Comparison of ENCODE assay signal across 20 cellular contexts in genomic region chr1:68479501-68479900, GRCh38. TPM values are rescaled to one million over a fixed set of nuclear protein-coding genes. Genes with fewer than 3 reads are reported as not detected.
DNase-seq lines count a peak whose midpoint lies in the region; TF ChIP-seq lines count a peak whose summit lies in the region.
"Had no signal": no experiment of that assay in that cellular context is flagged by ENCODE, and none has a peak within 500 bp of the region (broad histone marks: within the 10 kb centered on the region; RNA-seq: fewer than 3 reads in every experiment).

No MANE protein-coding gene starts in this region.

- no peak for TF ChIP-seq CTCF in kidney epithelial cell (IDR thresholded peaks at IDR 0.05; ENCODE audit: insufficient read depth, low read length, poor library complexity, severe bottlenecking)

- in situ Hi-C loops in ACHN (cut with HindIII; ENCODE audit: low pct_ligation_motif_present, low pct_unique_long_range_greater_than_20kb, low sequenced_read_pairs): no loop called here

- H3K27me3 ChIP-seq in kidney epithelial cell (ENCODE audit: control insufficient read depth, insufficient read depth, low read length): no peaks in the 10 kb centered on the region
- H3K27me3 ChIP-seq: BE2C; BLaER1 treated with 17β-estradiol and CSF1 and Interleukin-3, amounts not matched to agents 10 nM and 100 nM had no signal

- DNase-seq in ACHN: peak; percentile 78
- peak; percentile 20 for DNase-seq in HK-2 (ENCODE audit: unreplicated experiment)
- DNase-seq in kidney epithelial cell (ENCODE audit: low read depth): peak; percentile 59
- peak; percentile 13 for DNase-seq in left kidney (ENCODE audit: low read depth, low spot score)
- no peak for DNase-seq in nucleus accumbens (lab: John Stamatoyannopoulos, UW)
- no peak for DNase-seq in islet precursor cell
- no peak for DNase-seq in NCI-H1436 treated with DMSO at 0.1 percent for 48 hours (lab: John Stamatoyannopoulos, UW)
- no peak for DNase-seq in activated CD4-positive, alpha-beta T cell treated with anti-CD3 and anti-CD28 coated beads, Interleukin-2, amount 50 U/mL, for 4 hours
- DNase-seq: AML-193; BE2C; Calu3; CD4-positive, alpha-beta T cell; CD8-positive, alpha-beta memory T cell; DMS53; DMS79 treated with DMSO at 0.1 percent for 48 hours; GF-D8; GOT3; HCEC 1CT had no signal

- H3K4me3 ChIP-seq in kidney epithelial cell (ENCODE audit: low read depth, low read length): no peak overlapping the region
- H3K4me3 ChIP-seq: BLaER1 treated with 17β-estradiol and CSF1 and Interleukin-3, amounts not matched to agents 10 nM and 100 nM had no signal

- peaks cover 2% of the 10 kb centered on the region for H3K36me3 ChIP-seq in kidney epithelial cell (ENCODE audit: control insufficient read depth, insufficient read depth, low read length)

RNA-seq across cellular contexts. Expression of gene DEPDC1, which starts 17.4 kb away (rescaled TPM):
- 8.9 and 10.7 TPM in 2 replicates for total RNA-seq in kidney epithelial cell
- total RNA-seq: CD4-positive, alpha-beta T cell had no signal

RNA-seq across cellular contexts. Expression of gene RPE65, which starts 29.7 kb away (rescaled TPM):
- total RNA-seq in kidney epithelial cell: not detected in 2 replicates
- total RNA-seq: Calu3; CD4-positive, alpha-beta T cell; CD8-positive, alpha-beta memory T cell; G401 had no signal

Comparison
In these comparisons a context has a peak if more than half of its experiments do, and no peak if none do; other contexts are left out.
1. DNase-seq: peak in ACHN (single experiment), HK-2 (single experiment), kidney epithelial cell (single experiment) and left kidney (single experiment); none in nucleus accumbens (0 of 56), islet precursor cell (single experiment), NCI-H1436 treated with DMSO at 0.1 percent for 48 hours (single experiment) and activated CD4-positive, alpha-beta T cell treated with anti-CD3 and anti-CD28 coated beads, Interleukin-2, amount 50 U/mL, for 4 hours (0 of 2).